12 cellular contexts compared by ENCODE assay signal in the genomic region with DNA sequence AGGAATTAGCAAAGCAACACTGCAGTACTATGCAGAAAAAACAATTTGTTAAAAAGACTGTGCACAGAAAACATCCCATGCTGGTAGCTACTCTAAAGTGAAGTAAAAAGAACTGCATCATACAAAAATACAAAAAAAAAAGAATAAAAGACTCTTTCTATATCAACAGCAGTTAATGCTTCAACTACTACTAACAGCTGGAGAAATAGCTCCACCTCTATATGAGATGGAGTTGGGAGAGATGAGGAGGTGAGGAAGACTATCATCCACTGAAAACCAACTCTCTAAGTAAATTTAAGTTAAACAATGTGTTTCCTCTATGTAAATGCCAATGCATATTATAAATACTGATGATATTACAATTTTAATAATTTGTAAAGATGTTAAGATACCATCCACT. TPM values are rescaled to one million over a fixed set of nuclear protein-coding genes. Genes with fewer than 3 reads are reported as not detected.
DNase-seq lines count a peak whose midpoint lies in the region; ATAC-seq, FAIRE-seq and TF ChIP-seq lines count a peak whose summit lies in the region.
"Had no signal": no experiment of that assay in that cellular context is flagged by ENCODE, and none has a peak within 500 bp of the region (broad histone marks: within the 10 kb centered on the region; RNA-seq: fewer than 3 reads in every experiment).

No MANE protein-coding gene starts in this region.

- H3K4me3 Mint-ChIP-seq in activated naive CD8-positive, alpha-beta T cell treated with anti-CD3 and anti-CD28 coated beads for 36 hours: peak overlapping the region; percentile 66

- no peak for DNase-seq in HL-60 (ENCODE audit: low read depth in 1 of 2, low spot score in 1 of 2)
- DNase-seq in activated naive CD8-positive, alpha-beta T cell treated with anti-CD3 and anti-CD28 coated beads for 36 hours: no peak
- DNase-seq in mesenchymal stem cell: no peak
- no peak for DNase-seq in pancreas
- DNase-seq: activated gamma-delta T cell treated with Interleukin-2 at 50 U/mL for 16 hours; effector CD4-positive, alpha-beta T cell; T1000 had no signal

- peaks cover 8% of the 10 kb centered on the region for H3K27me3 Mint-ChIP-seq in activated naive CD8-positive, alpha-beta T cell treated with anti-CD3 and anti-CD28 coated beads for 36 hours

- no peak overlapping the region for H2BK12ac ChIP-seq in mesenchymal stem cell (ENCODE audit: low read length in 2 of 2)

- no peak overlapping the region for H4K8ac ChIP-seq in mesenchymal stem cell (ENCODE audit: low read length)

- H3K27ac ChIP-seq in BLaER1: no peak overlapping the region
- no peak overlapping the region for H3K27ac ChIP-seq in HL-60 (replicated peaks)
- H3K27ac ChIP-seq in mesenchymal stem cell (ENCODE audit: low read length, poor library complexity, severe bottlenecking): no peak overlapping the region
- no peak overlapping the region for H3K27ac ChIP-seq in pancreas

- H4K20me1 ChIP-seq in BLaER1: peaks cover 60% of the 10 kb centered on the region

- H3K4ac ChIP-seq in mesenchymal stem cell (ENCODE audit: low read depth in 1 of 2, low read length in 2 of 2): no peak overlapping the region

- no peak overlapping the region for H3K14ac ChIP-seq in mesenchymal stem cell (ENCODE audit: low read length in 2 of 2)

- intact Hi-C loops in pancreas (cut with DNase I): no loop called here

- no peak for TF ChIP-seq CTCF in HL-60 (IDR thresholded peaks at IDR 0.05; ENCODE audit: insufficient read depth, low read length)
- TF ChIP-seq CTCF in pancreas (IDR thresholded peaks at IDR 0.05): no peak

- H2AFZ ChIP-seq in mesenchymal stem cell (ENCODE audit: low read depth, low read length): no peak overlapping the region

- H3K4me1 Mint-ChIP-seq in activated naive CD8-positive, alpha-beta T cell treated with anti-CD3 and anti-CD28 coated beads for 36 hours: peaks cover 38% of the 10 kb centered on the region

- H3K27ac Mint-ChIP-seq in activated naive CD8-positive, alpha-beta T cell treated with anti-CD3 and anti-CD28 coated beads for 36 hours: no peak overlapping the region

- no peak overlapping the region for H3K23ac ChIP-seq in mesenchymal stem cell (ENCODE audit: low read length in 2 of 2)

- H3K36me3 ChIP-seq in BLaER1: no peaks in the 10 kb centered on the region
- no peaks in the 10 kb centered on the region for H3K36me3 ChIP-seq in mesenchymal stem cell (ENCODE audit: control insufficient read depth in 1 of 2, insufficient read depth in 2 of 2, low read depth in 1 of 2, low read length in 2 of 2)
- H3K36me3 ChIP-seq in pancreas: no peaks in the 10 kb centered on the region

- H3K36me3 Mint-ChIP-seq in activated naive CD8-positive, alpha-beta T cell treated with anti-CD3 and anti-CD28 coated beads for 36 hours: peaks cover 4% of the 10 kb centered on the region

- no peak overlapping the region for H2BK5ac ChIP-seq in mesenchymal stem cell (ENCODE audit: low read depth, low read length, poor library complexity, severe bottlenecking)

- H3K18ac ChIP-seq in mesenchymal stem cell (ENCODE audit: low read depth in 1 of 2, low read length in 2 of 2): no peak overlapping the region

- H3K9me3 Mint-ChIP-seq in activated naive CD8-positive, alpha-beta T cell treated with anti-CD3 and anti-CD28 coated beads for 36 hours: no peaks in the 10 kb centered on the region

- peaks cover 31% of the 10 kb centered on the region for H3K4me1 ChIP-seq in BLaER1
- H3K4me1 ChIP-seq in mesenchymal stem cell (ENCODE audit: control insufficient read depth, insufficient read depth, low read depth, low read length): no peaks in the 10 kb centered on the region
- peaks cover 8 to 23% (median 16%) of the 10 kb centered on the region in 3 donors for H3K4me1 ChIP-seq in pancreas

- no peak overlapping the region for H2BK120ac ChIP-seq in mesenchymal stem cell (ENCODE audit: low read depth, low read length)

- H2BK15ac ChIP-seq in mesenchymal stem cell (ENCODE audit: low read depth, poor library complexity, severe bottlenecking): no peak overlapping the region

- H3K9ac ChIP-seq in BLaER1 (no peak overlapping the region), mesenchymal stem cell (ENCODE audit: low read length) (peak overlapping the region; percentile 97)

- H3K4me2 ChIP-seq in BLaER1: peak overlapping the region; percentile 79
- no peak overlapping the region for H3K4me2 ChIP-seq in mesenchymal stem cell (ENCODE audit: low read length, poor library complexity, severe bottlenecking)

- H3K79me1 ChIP-seq in mesenchymal stem cell (replicated peaks; ENCODE audit: low read length, poor library complexity, severe bottlenecking): peaks cover 3% of the 10 kb centered on the region

- ATAC-seq in HG02763 (IDR thresholded peaks at IDR 0.05; ENCODE audit: unreplicated experiment) (no peak), GM21825 (IDR thresholded peaks at IDR 0.05; ENCODE audit: unreplicated experiment) (no peak), HG02938 (IDR thresholded peaks at IDR 0.05; ENCODE audit: unreplicated experiment) (no peak), pancreas (no peak)

- no peaks in the 10 kb centered on the region for H3K9me3 ChIP-seq in BLaER1
- no peaks in the 10 kb centered on the region for H3K9me3 ChIP-seq in mesenchymal stem cell (ENCODE audit: control insufficient read depth, low read length)
- no peaks in the 10 kb centered on the region for H3K9me3 ChIP-seq in pancreas

- FAIRE-seq in pancreas (lab: Jason Lieb, UNC): no peak
- FAIRE-seq: D721Med had no signal

- H3K27me3 ChIP-seq in BLaER1 (no peaks in the 10 kb centered on the region), HL-60 (ENCODE audit: insufficient read depth, poor library complexity, severe bottlenecking) (no peaks in the 10 kb centered on the region), mesenchymal stem cell (ENCODE audit: control insufficient read depth in 1 of 2, insufficient read depth in 1 of 2, low read length in 2 of 2) (no peaks in the 10 kb centered on the region), pancreas (no peaks in the 10 kb centered on the region)

- peak overlapping the region; percentile 91 for H3K4me3 ChIP-seq in BLaER1
- peak overlapping the region; percentile 69 for H3K4me3 ChIP-seq in HL-60 (replicated peaks; ENCODE audit: insufficient read depth, low read length)
- H3K4me3 ChIP-seq in mesenchymal stem cell (ENCODE audit: insufficient read depth in 1 of 2, low read depth in 1 of 2, low read length in 2 of 2): peak overlapping the region in 1 of 2 experiments; percentile 92
- peak overlapping the region in 1 of 4 donors; percentile 66 for H3K4me3 ChIP-seq in pancreas

- H4K91ac ChIP-seq in mesenchymal stem cell (ENCODE audit: low read length): no peak overlapping the region

- no peak overlapping the region for H2AK5ac ChIP-seq in mesenchymal stem cell (ENCODE audit: low read length, severe bottlenecking)

RNA-seq across cellular contexts. Expression of a gene that starts 1.8 kb away (rescaled TPM):
- total RNA-seq in activated naive CD8-positive, alpha-beta T cell treated with anti-CD3 and anti-CD28 coated beads for 36 hours: 10 to 100 TPM; 41.6 to 45.7 TPM
- polyA plus RNA-seq in mesenchymal stem cell (2013, experiment 1 of 2): 37.8 TPM
- 34.4 TPM for polyA plus RNA-seq in mesenchymal stem cell (2013, experiment 2 of 2)
- total RNA-seq in pancreas: 10 to 100 TPM; 13.9 to 24.1 (median 16.2) TPM
- 1 to 10 TPM; 7.6 to 9.1 TPM for polyA plus RNA-seq in pancreas

RNA-seq across cellular contexts. Expression of a gene that starts 54.1 kb away (rescaled TPM):
- total RNA-seq in activated naive CD8-positive, alpha-beta T cell treated with anti-CD3 and anti-CD28 coated beads for 36 hours: not detected
- not detected for polyA plus RNA-seq in mesenchymal stem cell (2013, experiment 1 of 2)
- not detected for polyA plus RNA-seq in mesenchymal stem cell (2013, experiment 2 of 2)
- under 1 TPM in 5 of 6 donors, not detected in 1; 0.08 to 0.79 (median 0.58) TPM for total RNA-seq in pancreas
- under 1 TPM; 0.53 to 0.94 TPM for polyA plus RNA-seq in pancreas
